ENCODE assay signal across 8 cellular contexts in genomic region chr13:51585234-51585672, GRCh38. TPM values are rescaled to one million over a fixed set of nuclear protein-coding genes. Genes with fewer than 3 reads are reported as not detected.
A peak's percentile ranks its signal among the peaks of the same experiment; 100 is the strongest.
DNase-seq lines count a peak whose midpoint lies in the region; ATAC-seq and TF ChIP-seq lines count a peak whose summit lies in the region.

No MANE protein-coding gene starts in this region.

- H3K36me3 ChIP-seq in cardiac muscle cell = no peaks in the 10 kb centered on the region
- H3K36me3 ChIP-seq in fibroblast of lung (ENCODE audit: control insufficient read depth, insufficient read depth, low read length) = no peaks in the 10 kb centered on the region

- H3K27ac Mint-ChIP-seq in T-cell = peak overlapping the region; percentile 80 to 87

- H3K4me3 Mint-ChIP-seq in T-cell = peak overlapping the region; percentile 83 to 100 (median 97)

- DNase-seq in cardiac muscle cell (ENCODE audit: low read depth in 1 of 2, low spot score in 1 of 2) (peak; percentile 29 to 45), left ventricle myocardium superior (no peak), T-cell (peak in 1 of 34 experiments; percentile 6), fibroblast of lung (ENCODE audit: low read depth in 2 of 2) (peak; percentile 26 to 40), pons (ENCODE audit: low spot score) (peak; percentile 72), NCI-H226 (no peak)

- peaks cover 34 to 54% (median 48%) of the 10 kb centered on the region in 3 donors for H3K4me1 Mint-ChIP-seq in T-cell

- H3K4me1 ChIP-seq in cardiac muscle cell (ENCODE audit: low read depth) = peaks cover 36% of the 10 kb centered on the region
- H3K4me1 ChIP-seq in fibroblast of lung (ENCODE audit: control insufficient read depth, extremely low read depth, insufficient read depth, low read length) = peaks cover 13% of the 10 kb centered on the region

- H3K9ac ChIP-seq in fibroblast of lung (ENCODE audit: insufficient read depth, low read length) = peak overlapping the region; percentile 86

- H2AFZ ChIP-seq in fibroblast of lung (ENCODE audit: low read length) = peak overlapping the region; percentile 80

- H3K9me3 Mint-ChIP-seq in T-cell = no peaks in the 10 kb centered on the region

- H3K4me3 ChIP-seq in cardiac muscle cell (peak overlapping the region; percentile 79), fibroblast of lung (replicated peaks in 1 of 4; ENCODE audit: control extremely low read depth in 1 of 4, insufficient read depth in 1 of 4, low read depth in 3 of 4, low read length in 4 of 4) (peak overlapping the region; percentile 92 to 97 (median 92))

- TF ChIP-seq CTCF in cardiac muscle cell (IDR thresholded peaks at IDR 0.05; ENCODE audit: low read depth, low read length) (no peak), fibroblast of lung (conservative IDR thresholded peaks at IDR 0.05 in 1 of 2, IDR thresholded peaks at IDR 0.05 in 1 of 2; ENCODE audit: low read depth in 1 of 2, low read length in 2 of 2) (no peak)

- H3K9me3 ChIP-seq in cardiac muscle cell (ENCODE audit: low read depth) = no peaks in the 10 kb centered on the region
- no peaks in the 10 kb centered on the region for H3K9me3 ChIP-seq in fibroblast of lung (ENCODE audit: control insufficient read depth, insufficient read depth, low read depth, low read length)

- H3K27me3 ChIP-seq in cardiac muscle cell (no peaks in the 10 kb centered on the region), fibroblast of lung (ENCODE audit: control insufficient read depth, insufficient read depth, low read length) (no peaks in the 10 kb centered on the region)

- H3K4me2 ChIP-seq in fibroblast of lung (ENCODE audit: extremely low read depth, insufficient read depth, low read length) = peak overlapping the region; percentile 91

- POLR2A ChIA-PET in T-cell (lab: Charles Lee) = interaction anchor here (0.6 to 2.9 kb wide), 7 partner anchors 55 to 368 kb away, joined by 3 to 44 read pairs (median 4); partner anchors contain the start of gene INTS6 (in 1 of the 2)

- ATAC-seq in left ventricle myocardium superior (no peak), T-cell (replicated peaks in 1 of 4) (no peak), GM19023 (IDR thresholded peaks at IDR 0.05; ENCODE audit: unreplicated experiment) (no peak), HG03139 (IDR thresholded peaks at IDR 0.05; ENCODE audit: unreplicated experiment) (no peak)

- intact Hi-C loops in left ventricle myocardium superior (cut with micrococcal nuclease) = loop anchor here (10.0 kb wide), 1 partner anchor 130 kb away; the partner anchor contains the start of gene INTS6

- H3K27me3 Mint-ChIP-seq in T-cell = no peaks in the 10 kb centered on the region

- no peaks in the 10 kb centered on the region for H3K36me3 Mint-ChIP-seq in T-cell

- peaks cover 58% of the 10 kb centered on the region for H3K79me2 ChIP-seq in fibroblast of lung (ENCODE audit: control insufficient read depth, insufficient read depth, low read length)

- H4K20me1 ChIP-seq in fibroblast of lung (ENCODE audit: control insufficient read depth, extremely low read depth, insufficient read depth, low read length) = no peaks in the 10 kb centered on the region

- CTCF ChIA-PET in T-cell (lab: Charles Lee) = interaction anchor here (0.6 to 1.9 kb wide), 11 partner anchors 17 to 230 kb away, joined by 3 to 10 read pairs (median 3); partner anchors contain the start of gene INTS6 (in 1 of the 2)

- H3K27ac ChIP-seq in cardiac muscle cell (peak overlapping the region; percentile 78), fibroblast of lung (ENCODE audit: insufficient read depth, low read length) (peak overlapping the region; percentile 84)

RNA-seq across cellular contexts. Expression of gene WDFY2, which starts 1.0 kb away (rescaled TPM):
- 6.8 and 20.4 TPM in 2 replicates for total RNA-seq in cardiac muscle cell
- polyA plus RNA-seq in cardiac muscle cell = 9.1 and 15.2 TPM in 2 replicates
- 4.9 TPM for total RNA-seq in left ventricle myocardium superior
- total RNA-seq in T-cell = 10 to 100 TPM; 18.2 to 28.3 (median 20.0) TPM
- 5.9 and 9.2 TPM in 2 replicates for total RNA-seq in fibroblast of lung
- polyA plus RNA-seq in fibroblast of lung = 4.9 and 5.0 TPM in 2 replicates
- polyA plus RNA-seq in fibroblast of lung (2012) = 4.4 and 4.5 TPM in 2 replicates
- 8.3 and 10.2 TPM in 2 replicates for polyA minus RNA-seq in fibroblast of lung (ENCODE audit: low replicate concordance)

Comparison
In these comparisons a context has a peak if more than half of its experiments do, and no peak if none do; other contexts are left out.
1. DNase-seq: peak in cardiac muscle cell (2 of 2), fibroblast of lung (2 of 2) and pons (single experiment); none in left ventricle myocardium superior (single experiment) and NCI-H226 (single experiment).